Comparison of ENCODE assay signal across 1 cellular context in genomic region chr3:43254125-43254524, GRCh38.
TF ChIP-seq lines count a peak whose summit lies in the region.

No MANE protein-coding gene starts in this region.

TF ChIP-seq in K562, 482 proteins besides CTCF, POLR2A, EP300 and RAD21 (continued from another document):
- TF ChIP-seq ZNF639 (CRISPR knock-in tag; conservative IDR thresholded peaks at IDR 0.05 in 1 of 2, IDR thresholded peaks at IDR 0.05 in 1 of 2), result peak in 1 of 2 experiments; percentile 52; a peak in 1 of 4 replicates
- TF ChIP-seq DPF2 (IDR thresholded peaks at IDR 0.05), result 0 out of 2 replicates have a peak, but pooled peaks have one; percentile 34
- TF ChIP-seq RFX1 (IDR thresholded peaks at IDR 0.05), result no peak
- no peak for TF ChIP-seq STAT6 (CRISPR knock-in tag; IDR thresholded peaks at IDR 0.05)
- no peak for TF ChIP-seq TSC22D4 (tag; IDR thresholded peaks at IDR 0.05)
- TF ChIP-seq COPS2 (conservative IDR thresholded peaks at IDR 0.05), result no peak
- TF ChIP-seq HMBOX1 (IDR thresholded peaks at IDR 0.05), result no peak
- no peak for TF ChIP-seq NR4A1 (CRISPR knock-in tag; IDR thresholded peaks at IDR 0.05)
- TF ChIP-seq NR4A1 (tag; IDR thresholded peaks at IDR 0.05), result peak; percentile 21; the same call in 1 of the 2 replicates
- TF ChIP-seq L3MBTL2 (IDR thresholded peaks at IDR 0.05), result 0 out of 2 replicates have a peak, but pooled peaks have one; percentile 28
- TF ChIP-seq LCOR (CRISPR knock-in tag; IDR thresholded peaks at IDR 0.05), result 0 out of 2 replicates have a peak, but pooled peaks have one; percentile 19
- peak; percentile 20; the same call in 1 of the 2 replicates for TF ChIP-seq JUND (IDR thresholded peaks at IDR 0.05; ENCODE audit: borderline replicate concordance, low read depth, low read length)
- peak; percentile 55; the same call in 1 of the 3 replicates for TF ChIP-seq JUND (tag; IDR thresholded peaks at IDR 0.05; ENCODE audit: borderline replicate concordance, low read depth, low read length)
- no peak for TF ChIP-seq SIRT6 (IDR thresholded peaks at IDR 0.05; ENCODE audit: low read depth, low read length)
- TF ChIP-seq GTF2B (IDR thresholded peaks at IDR 0.05; ENCODE audit: extremely low read depth, insufficient read length), result no peak
- peak; percentile 87 for TF ChIP-seq CBFA2T3 (IDR thresholded peaks at IDR 0.05)
- TF ChIP-seq KDM1A (IDR thresholded peaks at IDR 0.05), result peak in 1 of 2 experiments; percentile 12; a peak in 1 of 4 replicates
- TF ChIP-seq ZNF146 (CRISPR knock-in tag; IDR thresholded peaks at IDR 0.05; ENCODE audit: unreplicated experiment), result no peak
- TF ChIP-seq ZBTB1 (CRISPR knock-in tag; IDR thresholded peaks at IDR 0.05; ENCODE audit: borderline replicate concordance, low read depth), result no peak
- peak; percentile 64 for TF ChIP-seq VEZF1 (CRISPR knock-in tag; IDR thresholded peaks at IDR 0.05)
- TF ChIP-seq SMAD1 (IDR thresholded peaks at IDR 0.05; ENCODE audit: low read depth, low read length, partially characterized antibody), result no peak
- peak; percentile 11 for TF ChIP-seq PRDM10 (IDR thresholded peaks at IDR 0.05; ENCODE audit: partially characterized antibody)
- TF ChIP-seq USF2 (CRISPR knock-in tag; IDR thresholded peaks at IDR 0.05), result peak; percentile 17; the same call in 1 of the 2 replicates
- TF ChIP-seq ZSCAN32 (CRISPR knock-in tag; IDR thresholded peaks at IDR 0.05), result no peak
- TF ChIP-seq CTBP1 (IDR thresholded peaks at IDR 0.05; ENCODE audit: borderline replicate concordance), result peak; percentile 59; the same call in 1 of the 2 replicates
- TF ChIP-seq ZNF134 (CRISPR knock-in tag; conservative IDR thresholded peaks at IDR 0.05), result no peak
- peak; percentile 22; the same call in 1 of the 2 replicates for TF ChIP-seq POLR2AphosphoS5 (IDR thresholded peaks at IDR 0.05; ENCODE audit: control insufficient read depth, insufficient read depth, low read depth, low read length)
- 0 out of 4 replicates have a peak, but pooled peaks of 1 of the 2 experiments have one; percentile 49 for TF ChIP-seq TEAD1 (CRISPR knock-in tag; IDR thresholded peaks at IDR 0.05)
- TF ChIP-seq TAF1 (IDR thresholded peaks at IDR 0.05; ENCODE audit: control insufficient read depth, extremely low read depth, insufficient read depth, low read length, severe bottlenecking), result no peak
- TF ChIP-seq ARID1B (IDR thresholded peaks at IDR 0.05), result peak; percentile 74
- peak; percentile 72 for TF ChIP-seq TCF3 (CRISPR knock-in tag; IDR thresholded peaks at IDR 0.05)
- peak in 1 of 2 experiments; percentile 56; a peak in 1 of 4 replicates for TF ChIP-seq MAZ (CRISPR knock-in tag; conservative IDR thresholded peaks at IDR 0.05 in 1 of 2, IDR thresholded peaks at IDR 0.05 in 1 of 2)
- peak; percentile 99 for TF ChIP-seq ZNF766 (CRISPR knock-in tag; conservative IDR thresholded peaks at IDR 0.05)
- peak; percentile 58; the same call in 1 of the 2 replicates for TF ChIP-seq TAL1 (IDR thresholded peaks at IDR 0.05)
- no peak for TF ChIP-seq ZNF347 (CRISPR knock-in tag; IDR thresholded peaks at IDR 0.05; ENCODE audit: low read depth)
- peak; percentile 79 for TF ChIP-seq KLF16 (IDR thresholded peaks at IDR 0.05)
- peak; percentile 77 for TF ChIP-seq FOSL1 (tag; conservative IDR thresholded peaks at IDR 0.05)
- peak; percentile 76 for TF ChIP-seq CBFA2T2 (conservative IDR thresholded peaks at IDR 0.05)
- no peak for TF ChIP-seq NR2C1 (IDR thresholded peaks at IDR 0.05)
- peak; percentile 5; the same call in 1 of the 2 replicates for TF ChIP-seq NR2C1 (tag; IDR thresholded peaks at IDR 0.05)
- TF ChIP-seq TRIM24 (IDR thresholded peaks at IDR 0.05), result peak in 1 of 2 experiments; percentile 55; a peak in 1 of 4 replicates
